Comparison of ENCODE assay signal across 21 cellular contexts in the genomic region with DNA sequence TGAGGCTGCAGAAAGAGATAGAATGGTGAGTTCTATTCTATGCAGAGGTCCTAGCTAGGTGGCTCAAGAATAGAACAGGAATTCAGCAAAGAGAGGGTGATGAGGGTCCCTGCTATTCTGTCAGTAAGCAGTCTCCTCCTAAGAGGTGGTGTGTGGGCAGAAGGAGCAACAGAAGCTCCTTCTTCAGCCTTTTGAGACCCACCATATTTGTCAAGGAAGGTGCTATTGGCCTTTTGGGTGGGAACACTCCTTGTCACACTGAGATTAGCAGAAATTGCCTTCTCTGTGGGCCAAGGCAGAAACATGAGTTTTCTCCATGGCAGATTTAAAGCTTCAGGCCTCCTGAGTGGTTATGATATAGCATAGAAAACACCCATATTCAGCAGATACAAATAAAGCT.
"Had no signal": no experiment of that assay in that cellular context is flagged by ENCODE, and none has a peak within 500 bp of the region (broad histone marks: within the 10 kb centered on the region; RNA-seq: fewer than 3 reads in every experiment).

No MANE protein-coding gene starts in this region.

- H3K9me3 ChIP-seq: mucosa of descending colon, stomach, testis, tibial artery had no signal

- FAIRE-seq: frontal cortex, keratinocyte had no signal

- H2AFZ ChIP-seq: neural progenitor cell, parathyroid adenoma had no signal

- H3K79me2 ChIP-seq: parathyroid adenoma had no signal

- ATAC-seq: left ventricle myocardium superior; mucosa of descending colon; sciatic nerve; stimulated activated effector memory CD8-positive, alpha-beta T cell treated with anti-CD3 and anti-CD28 coated beads, Interleukin-12 subunit alpha, Interleukin-12 subunit beta, amount 100 ng/mL, for 72 hours had no signal

- H3K27me3 ChIP-seq: neural progenitor cell, stomach, testis, tibial artery had no signal

- H3K9ac ChIP-seq: neural progenitor cell, parathyroid adenoma had no signal

- H3K27ac ChIP-seq: neural progenitor cell, parathyroid adenoma, stomach, testis, tibial artery had no signal

- DNase-seq: cortex of kidney; effector CD4-positive, alpha-beta T cell; left ventricle myocardium superior; mesenchymal stem cell; mucosa of descending colon; naive B cell; stimulated activated CD4-positive, alpha-beta T cell treated with anti-CD3 and anti-CD28 coated beads, Interleukin-12 subunit alpha, Interleukin-12 subunit beta, amount 100 ng/mL, for 4 hours; stimulated activated CD4-positive, alpha-beta T cell treated with anti-CD3 and anti-CD28 coated beads, Interleukin-2, amount 100 ng/mL, for 24 hours; stimulated activated CD4-positive, alpha-beta T cell treated with anti-CD3 and anti-CD28 coated beads, Interleukin-4, amount 100 ng/mL, for 24 hours; stimulated activated naive CD4-positive, alpha-beta T cell treated with Interleukin-2 at 50 U/mL for 16 hours; stomach; testis; tibial artery had no signal

- H3K4me2 ChIP-seq: neural progenitor cell, smooth muscle cell had no signal

- H3K4me1 ChIP-seq: neural progenitor cell, parathyroid adenoma, testis, tibial artery had no signal

- H3K4me3 ChIP-seq: lung, mucosa of descending colon, neural progenitor cell, smooth muscle cell, stomach, testis, tibial artery had no signal
